ENCODE assay signal across 1 cellular context in the genomic region with DNA sequence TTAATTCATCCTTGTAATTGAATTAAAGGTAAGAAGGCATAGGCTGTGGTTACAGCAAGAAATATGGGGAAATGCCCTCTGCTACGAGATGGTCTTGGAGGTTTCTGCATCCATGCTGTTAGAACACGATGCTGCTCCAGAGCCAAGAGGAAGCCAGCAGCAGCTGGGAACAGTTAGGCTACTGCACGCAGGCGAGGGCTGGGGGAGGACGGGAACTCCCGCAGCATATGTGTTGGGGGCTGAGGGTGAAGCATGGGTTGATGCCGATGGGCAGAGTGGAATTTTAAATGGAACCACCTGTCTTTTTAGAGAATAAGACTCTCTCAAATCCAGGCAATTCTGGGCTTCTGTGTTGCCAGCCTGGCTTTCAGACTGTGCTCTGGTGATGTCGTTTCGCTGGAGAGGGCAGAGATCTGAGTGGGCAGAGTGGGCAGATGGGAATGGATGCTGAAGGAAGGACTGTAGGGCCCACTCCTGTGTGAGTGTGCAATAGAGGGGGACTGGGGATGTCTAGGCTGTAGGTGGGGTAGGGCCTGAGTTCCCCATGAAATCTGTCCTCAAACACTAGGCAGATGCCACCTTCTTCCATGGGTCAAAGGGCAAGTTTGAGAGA.
TF ChIP-seq lines count a peak whose summit lies in the region.

No MANE protein-coding gene starts in this region.

TF ChIP-seq in SK-N-SH, 30 proteins besides CTCF, POLR2A, EP300 and RAD21 (continued from another document):
- peak; percentile 40; the same call in 1 of the 2 replicates for TF ChIP-seq RXRA (IDR thresholded peaks at IDR 0.05; ENCODE audit: borderline replicate concordance, low read depth)
- peak; percentile 62; the same call in 1 of the 2 replicates for TF ChIP-seq NFIC (IDR thresholded peaks at IDR 0.05; ENCODE audit: borderline replicate concordance)
- no peak for TF ChIP-seq TAF1 (IDR thresholded peaks at IDR 0.05; ENCODE audit: borderline replicate concordance, low read depth, low read length)
- peak; percentile 14; the same call in 1 of the 2 replicates for TF ChIP-seq MXI1 (IDR thresholded peaks at IDR 0.05; ENCODE audit: low read depth, low read length)
- TF ChIP-seq POLR2AphosphoS5 (IDR thresholded peaks at IDR 0.05; ENCODE audit: low read depth, low read length): peak; percentile 75
- TF ChIP-seq RCOR1 (IDR thresholded peaks at IDR 0.05; ENCODE audit: low read length): peak; percentile 99
- TF ChIP-seq, protein P1, sequence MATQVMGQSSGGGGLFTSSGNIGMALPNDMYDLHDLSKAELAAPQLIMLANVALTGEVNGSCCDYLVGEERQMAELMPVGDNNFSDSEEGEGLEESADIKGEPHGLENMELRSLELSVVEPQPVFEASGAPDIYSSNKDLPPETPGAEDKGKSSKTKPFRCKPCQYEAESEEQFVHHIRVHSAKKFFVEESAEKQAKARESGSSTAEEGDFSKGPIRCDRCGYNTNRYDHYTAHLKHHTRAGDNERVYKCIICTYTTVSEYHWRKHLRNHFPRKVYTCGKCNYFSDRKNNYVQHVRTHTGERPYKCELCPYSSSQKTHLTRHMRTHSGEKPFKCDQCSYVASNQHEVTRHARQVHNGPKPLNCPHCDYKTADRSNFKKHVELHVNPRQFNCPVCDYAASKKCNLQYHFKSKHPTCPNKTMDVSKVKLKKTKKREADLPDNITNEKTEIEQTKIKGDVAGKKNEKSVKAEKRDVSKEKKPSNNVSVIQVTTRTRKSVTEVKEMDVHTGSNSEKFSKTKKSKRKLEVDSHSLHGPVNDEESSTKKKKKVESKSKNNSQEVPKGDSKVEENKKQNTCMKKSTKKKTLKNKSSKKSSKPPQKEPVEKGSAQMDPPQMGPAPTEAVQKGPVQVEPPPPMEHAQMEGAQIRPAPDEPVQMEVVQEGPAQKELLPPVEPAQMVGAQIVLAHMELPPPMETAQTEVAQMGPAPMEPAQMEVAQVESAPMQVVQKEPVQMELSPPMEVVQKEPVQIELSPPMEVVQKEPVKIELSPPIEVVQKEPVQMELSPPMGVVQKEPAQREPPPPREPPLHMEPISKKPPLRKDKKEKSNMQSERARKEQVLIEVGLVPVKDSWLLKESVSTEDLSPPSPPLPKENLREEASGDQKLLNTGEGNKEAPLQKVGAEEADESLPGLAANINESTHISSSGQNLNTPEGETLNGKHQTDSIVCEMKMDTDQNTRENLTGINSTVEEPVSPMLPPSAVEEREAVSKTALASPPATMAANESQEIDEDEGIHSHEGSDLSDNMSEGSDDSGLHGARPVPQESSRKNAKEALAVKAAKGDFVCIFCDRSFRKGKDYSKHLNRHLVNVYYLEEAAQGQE (IDR thresholded peaks at IDR 0.05; ENCODE audit: low read depth, low read length): no peak
- TF ChIP-seq MEF2A (IDR thresholded peaks at IDR 0.05; ENCODE audit: borderline replicate concordance, low read depth): no peak
- TF ChIP-seq, protein P2, sequence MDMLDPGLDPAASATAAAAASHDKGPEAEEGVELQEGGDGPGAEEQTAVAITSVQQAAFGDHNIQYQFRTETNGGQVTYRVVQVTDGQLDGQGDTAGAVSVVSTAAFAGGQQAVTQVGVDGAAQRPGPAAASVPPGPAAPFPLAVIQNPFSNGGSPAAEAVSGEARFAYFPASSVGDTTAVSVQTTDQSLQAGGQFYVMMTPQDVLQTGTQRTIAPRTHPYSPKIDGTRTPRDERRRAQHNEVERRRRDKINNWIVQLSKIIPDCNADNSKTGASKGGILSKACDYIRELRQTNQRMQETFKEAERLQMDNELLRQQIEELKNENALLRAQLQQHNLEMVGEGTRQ (IDR thresholded peaks at IDR 0.05; ENCODE audit: borderline replicate concordance, low read depth, low read length): no peak
- no peak for TF ChIP-seq SMC3 (IDR thresholded peaks at IDR 0.05; ENCODE audit: low read depth, low read length)
- TF ChIP-seq, protein P3, sequence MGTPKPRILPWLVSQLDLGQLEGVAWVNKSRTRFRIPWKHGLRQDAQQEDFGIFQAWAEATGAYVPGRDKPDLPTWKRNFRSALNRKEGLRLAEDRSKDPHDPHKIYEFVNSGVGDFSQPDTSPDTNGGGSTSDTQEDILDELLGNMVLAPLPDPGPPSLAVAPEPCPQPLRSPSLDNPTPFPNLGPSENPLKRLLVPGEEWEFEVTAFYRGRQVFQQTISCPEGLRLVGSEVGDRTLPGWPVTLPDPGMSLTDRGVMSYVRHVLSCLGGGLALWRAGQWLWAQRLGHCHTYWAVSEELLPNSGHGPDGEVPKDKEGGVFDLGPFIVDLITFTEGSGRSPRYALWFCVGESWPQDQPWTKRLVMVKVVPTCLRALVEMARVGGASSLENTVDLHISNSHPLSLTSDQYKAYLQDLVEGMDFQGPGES (IDR thresholded peaks at IDR 0.05; ENCODE audit: low read depth, low read length): no peak
- TF ChIP-seq, protein P4, sequence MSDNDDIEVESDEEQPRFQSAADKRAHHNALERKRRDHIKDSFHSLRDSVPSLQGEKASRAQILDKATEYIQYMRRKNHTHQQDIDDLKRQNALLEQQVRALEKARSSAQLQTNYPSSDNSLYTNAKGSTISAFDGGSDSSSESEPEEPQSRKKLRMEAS (IDR thresholded peaks at IDR 0.05; ENCODE audit: low read depth): peak; percentile 64; the same call in 1 of the 2 replicates
- TF ChIP-seq TEAD4 (IDR thresholded peaks at IDR 0.05; ENCODE audit: borderline replicate concordance, insufficient read depth): peak; percentile 48; the same call in 1 of the 2 replicates
- TF ChIP-seq, protein P5, sequence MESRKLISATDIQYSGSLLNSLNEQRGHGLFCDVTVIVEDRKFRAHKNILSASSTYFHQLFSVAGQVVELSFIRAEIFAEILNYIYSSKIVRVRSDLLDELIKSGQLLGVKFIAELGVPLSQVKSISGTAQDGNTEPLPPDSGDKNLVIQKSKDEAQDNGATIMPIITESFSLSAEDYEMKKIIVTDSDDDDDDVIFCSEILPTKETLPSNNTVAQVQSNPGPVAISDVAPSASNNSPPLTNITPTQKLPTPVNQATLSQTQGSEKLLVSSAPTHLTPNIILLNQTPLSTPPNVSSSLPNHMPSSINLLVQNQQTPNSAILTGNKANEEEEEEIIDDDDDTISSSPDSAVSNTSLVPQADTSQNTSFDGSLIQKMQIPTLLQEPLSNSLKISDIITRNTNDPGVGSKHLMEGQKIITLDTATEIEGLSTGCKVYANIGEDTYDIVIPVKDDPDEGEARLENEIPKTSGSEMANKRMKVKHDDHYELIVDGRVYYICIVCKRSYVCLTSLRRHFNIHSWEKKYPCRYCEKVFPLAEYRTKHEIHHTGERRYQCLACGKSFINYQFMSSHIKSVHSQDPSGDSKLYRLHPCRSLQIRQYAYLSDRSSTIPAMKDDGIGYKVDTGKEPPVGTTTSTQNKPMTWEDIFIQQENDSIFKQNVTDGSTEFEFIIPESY (IDR thresholded peaks at IDR 0.05; ENCODE audit: borderline replicate concordance, low read depth): no peak
- peak; percentile 94 for TF ChIP-seq TCF12 (IDR thresholded peaks at IDR 0.05)
